27 cellular contexts compared by ENCODE assay signal in genomic region chr19:29085630-29086029, GRCh38.
"Had no signal": no experiment of that assay in that cellular context is flagged by ENCODE, and none has a peak within 500 bp of the region (broad histone marks: within the 10 kb centered on the region; RNA-seq: fewer than 3 reads in every experiment).

No MANE protein-coding gene starts in this region.

- H3K4me3 ChIP-seq: ascending aorta, coronary artery, dorsolateral prefrontal cortex, esophagus muscularis mucosa, gastrocnemius medialis had no signal

- H3K36me3 ChIP-seq: ascending aorta, brain microvascular endothelial cell, esophagus muscularis mucosa, gastrocnemius medialis had no signal

- H3K9me3 ChIP-seq: ascending aorta, esophagus muscularis mucosa, gastrocnemius medialis had no signal

- H3K27ac ChIP-seq: ascending aorta, brain microvascular endothelial cell, coronary artery, dorsolateral prefrontal cortex, esophagus muscularis mucosa, foreskin keratinocyte, gastrocnemius medialis had no signal

- H3K4me1 Mint-ChIP-seq: activated CD4-positive, alpha-beta T cell treated with anti-CD3 and anti-CD28 coated beads for 36 hours; activated CD4-positive, alpha-beta T cell treated with anti-CD3 and anti-CD28 coated beads, Interleukin-2, amount 10 ng/mL, durations not matched to agents 24 days and 14 days; activated CD8-positive, alpha-beta memory T cell treated with anti-CD3 and anti-CD28 coated beads, Interleukin-2, amount 10 ng/mL, durations not matched to agents 7 days and 5 days; activated naive CD4-positive, alpha-beta T cell treated with anti-CD3 and anti-CD28 coated beads, Interleukin-2, amount 10 ng/mL, durations not matched to agents 7 days and 5 days; activated naive CD8-positive, alpha-beta T cell treated with anti-CD3 and anti-CD28 coated beads, Interleukin-2, amount 10 ng/mL, durations not matched to agents 7 days and 5 days had no signal

- H3K9me3 Mint-ChIP-seq: activated CD4-positive, alpha-beta memory T cell treated with anti-CD3 and anti-CD28 coated beads for 36 hours; activated CD4-positive, alpha-beta T cell treated with anti-CD3 and anti-CD28 coated beads, Interleukin-2, amount 10 ng/mL, durations not matched to agents 24 days and 14 days; activated naive CD4-positive, alpha-beta T cell treated with anti-CD3 and anti-CD28 coated beads, Interleukin-2, amount 10 ng/mL, durations not matched to agents 7 days and 5 days; activated naive CD4-positive, alpha-beta T cell treated with anti-CD3 and anti-CD28 coated beads, Interleukin-2, amount 50 U/mL, for 72 hours; activated naive CD8-positive, alpha-beta T cell treated with anti-CD3 and anti-CD28 coated beads, Interleukin-2, amount 10 ng/mL, durations not matched to agents 7 days and 5 days; central memory CD8-positive, alpha-beta T cell; dendritic cell treated with granulocyte-macrophage colony-stimulating factor and Interleukin-4, amounts not matched to agents 40 ng/mL and 50 ng/mL, for 4 days had no signal

- H3K27me3 ChIP-seq: ascending aorta, brain microvascular endothelial cell, foreskin keratinocyte had no signal

- H3K4me1 ChIP-seq: ascending aorta, esophagus muscularis mucosa, foreskin keratinocyte had no signal

- H3K4me3 Mint-ChIP-seq: activated CD4-positive, alpha-beta memory T cell treated with anti-CD3 and anti-CD28 coated beads for 36 hours; activated CD4-positive, alpha-beta T cell treated with anti-CD3 and anti-CD28 coated beads for 36 hours; activated CD4-positive, alpha-beta T cell treated with anti-CD3 and anti-CD28 coated beads, Interleukin-2, amount 10 ng/mL, durations not matched to agents 24 days and 14 days; activated CD8-positive, alpha-beta memory T cell treated with anti-CD3 and anti-CD28 coated beads, Interleukin-2, amount 10 ng/mL, durations not matched to agents 7 days and 5 days; activated CD8-positive, alpha-beta T cell treated with anti-CD3 and anti-CD28 coated beads, Interleukin-2, amount 10 ng/mL, durations not matched to agents 7 days and 5 days; activated naive CD4-positive, alpha-beta T cell treated with anti-CD3 and anti-CD28 coated beads, Interleukin-2, amount 10 ng/mL, durations not matched to agents 7 days and 5 days; activated naive CD8-positive, alpha-beta T cell treated with anti-CD3 and anti-CD28 coated beads, Interleukin-2, amount 10 ng/mL, durations not matched to agents 7 days and 5 days; central memory CD8-positive, alpha-beta T cell; dendritic cell treated with granulocyte-macrophage colony-stimulating factor and Interleukin-4, amounts not matched to agents 40 ng/mL and 50 ng/mL, for 4 days had no signal

- H3K27me3 Mint-ChIP-seq: activated CD4-positive, alpha-beta T cell treated with anti-CD3 and anti-CD28 coated beads for 36 hours; activated CD4-positive, alpha-beta T cell treated with anti-CD3 and anti-CD28 coated beads, Interleukin-2, amount 10 ng/mL, durations not matched to agents 24 days and 14 days; activated CD8-positive, alpha-beta memory T cell treated with anti-CD3 and anti-CD28 coated beads, Interleukin-2, amount 10 ng/mL, durations not matched to agents 7 days and 5 days; activated naive CD4-positive, alpha-beta T cell treated with anti-CD3 and anti-CD28 coated beads, Interleukin-2, amount 10 ng/mL, durations not matched to agents 7 days and 5 days; dendritic cell treated with granulocyte-macrophage colony-stimulating factor and Interleukin-4, amounts not matched to agents 40 ng/mL and 50 ng/mL, for 4 days had no signal

- ATAC-seq: activated CD4-positive, alpha-beta T cell treated with anti-CD3 and anti-CD28 coated beads for 36 hours; activated CD8-positive, alpha-beta memory T cell treated with anti-CD3 and anti-CD28 coated beads, Interleukin-2, amount 10 ng/mL, durations not matched to agents 7 days and 5 days; activated CD8-positive, alpha-beta T cell treated with anti-CD3 and anti-CD28 coated beads, Interleukin-2, amount 10 ng/mL, durations not matched to agents 7 days and 5 days; activated naive CD4-positive, alpha-beta T cell treated with anti-CD3 and anti-CD28 coated beads, Interleukin-2, amount 50 U/mL, for 72 hours; foreskin keratinocyte; gastrocnemius medialis had no signal

- H3K36me3 Mint-ChIP-seq: activated CD4-positive, alpha-beta memory T cell treated with anti-CD3 and anti-CD28 coated beads for 36 hours; activated CD8-positive, alpha-beta memory T cell treated with anti-CD3 and anti-CD28 coated beads, Interleukin-2, amount 10 ng/mL, durations not matched to agents 7 days and 5 days; activated naive CD4-positive, alpha-beta T cell treated with anti-CD3 and anti-CD28 coated beads, Interleukin-2, amount 10 ng/mL, durations not matched to agents 7 days and 5 days; activated naive CD4-positive, alpha-beta T cell treated with anti-CD3 and anti-CD28 coated beads, Interleukin-2, amount 50 U/mL, for 72 hours; activated naive CD8-positive, alpha-beta T cell treated with anti-CD3 and anti-CD28 coated beads, Interleukin-2, amount 10 ng/mL, durations not matched to agents 7 days and 5 days had no signal

- H3K27ac Mint-ChIP-seq: activated CD4-positive, alpha-beta memory T cell treated with anti-CD3 and anti-CD28 coated beads for 36 hours; activated CD4-positive, alpha-beta T cell treated with anti-CD3 and anti-CD28 coated beads for 36 hours; activated CD4-positive, alpha-beta T cell treated with anti-CD3 and anti-CD28 coated beads, Interleukin-2, amount 10 ng/mL, durations not matched to agents 24 days and 14 days; activated CD8-positive, alpha-beta memory T cell treated with anti-CD3 and anti-CD28 coated beads, Interleukin-2, amount 10 ng/mL, durations not matched to agents 7 days and 5 days; activated CD8-positive, alpha-beta T cell treated with anti-CD3 and anti-CD28 coated beads, Interleukin-2, amount 10 ng/mL, durations not matched to agents 7 days and 5 days; activated naive CD4-positive, alpha-beta T cell treated with anti-CD3 and anti-CD28 coated beads, Interleukin-2, amount 10 ng/mL, durations not matched to agents 7 days and 5 days; activated naive CD4-positive, alpha-beta T cell treated with anti-CD3 and anti-CD28 coated beads, Interleukin-2, amount 50 U/mL, for 72 hours; activated naive CD8-positive, alpha-beta T cell treated with anti-CD3 and anti-CD28 coated beads, Interleukin-2, amount 10 ng/mL, durations not matched to agents 7 days and 5 days; dendritic cell treated with granulocyte-macrophage colony-stimulating factor and Interleukin-4, amounts not matched to agents 40 ng/mL and 50 ng/mL, for 4 days had no signal

- DNase-seq: activated CD4-positive, alpha-beta memory T cell treated with anti-CD3 and anti-CD28 coated beads for 36 hours; activated CD4-positive, alpha-beta T cell treated with anti-CD3 and anti-CD28 coated beads for 36 hours; activated CD4-positive, alpha-beta T cell treated with anti-CD3 and anti-CD28 coated beads, Interleukin-2, amount 10 ng/mL, durations not matched to agents 24 days and 14 days; activated CD4-positive, CD25-positive, alpha-beta regulatory T cell; activated CD4-positive, CD25-positive, alpha-beta regulatory T cell treated with anti-CD3 and anti-CD28 coated beads, Interleukin-2, amount 50 U/mL, for 72 hours; activated CD8-positive, alpha-beta memory T cell treated with anti-CD3 and anti-CD28 coated beads, Interleukin-2, amount 10 ng/mL, durations not matched to agents 7 days and 5 days; activated CD8-positive, alpha-beta memory T cell treated with anti-CD3 and anti-CD28 coated beads, Interleukin-2, amount 50 U/mL, for 4 hours; activated CD8-positive, alpha-beta T cell treated with anti-CD3 and anti-CD28 coated beads, Interleukin-2, amount 10 ng/mL, durations not matched to agents 7 days and 5 days; activated gamma-delta T cell; activated naive CD4-positive, alpha-beta T cell; activated naive CD4-positive, alpha-beta T cell treated with anti-CD3 and anti-CD28 coated beads, Interleukin-2, amount 10 ng/mL, durations not matched to agents 7 days and 5 days; activated naive CD8-positive, alpha-beta T cell treated with anti-CD3 and anti-CD28 coated beads, Interleukin-2, amount 10 ng/mL, durations not matched to agents 7 days and 5 days; activated T-cell treated with anti-CD3 and anti-CD28 coated beads, Interleukin-2, amount 50 U/mL, for 1 hour; activated T-cell treated with anti-CD3 and anti-CD28 coated beads, Interleukin-2, amount 50 U/mL, for 48 hours; brain microvascular endothelial cell; dorsolateral prefrontal cortex; effector memory CD4-positive, alpha-beta T cell; erythroblast; foreskin keratinocyte; gastrocnemius medialis; T-helper 2 cell had no signal
